Comparison of ENCODE assay signal across 22 cellular contexts in the genomic region with DNA sequence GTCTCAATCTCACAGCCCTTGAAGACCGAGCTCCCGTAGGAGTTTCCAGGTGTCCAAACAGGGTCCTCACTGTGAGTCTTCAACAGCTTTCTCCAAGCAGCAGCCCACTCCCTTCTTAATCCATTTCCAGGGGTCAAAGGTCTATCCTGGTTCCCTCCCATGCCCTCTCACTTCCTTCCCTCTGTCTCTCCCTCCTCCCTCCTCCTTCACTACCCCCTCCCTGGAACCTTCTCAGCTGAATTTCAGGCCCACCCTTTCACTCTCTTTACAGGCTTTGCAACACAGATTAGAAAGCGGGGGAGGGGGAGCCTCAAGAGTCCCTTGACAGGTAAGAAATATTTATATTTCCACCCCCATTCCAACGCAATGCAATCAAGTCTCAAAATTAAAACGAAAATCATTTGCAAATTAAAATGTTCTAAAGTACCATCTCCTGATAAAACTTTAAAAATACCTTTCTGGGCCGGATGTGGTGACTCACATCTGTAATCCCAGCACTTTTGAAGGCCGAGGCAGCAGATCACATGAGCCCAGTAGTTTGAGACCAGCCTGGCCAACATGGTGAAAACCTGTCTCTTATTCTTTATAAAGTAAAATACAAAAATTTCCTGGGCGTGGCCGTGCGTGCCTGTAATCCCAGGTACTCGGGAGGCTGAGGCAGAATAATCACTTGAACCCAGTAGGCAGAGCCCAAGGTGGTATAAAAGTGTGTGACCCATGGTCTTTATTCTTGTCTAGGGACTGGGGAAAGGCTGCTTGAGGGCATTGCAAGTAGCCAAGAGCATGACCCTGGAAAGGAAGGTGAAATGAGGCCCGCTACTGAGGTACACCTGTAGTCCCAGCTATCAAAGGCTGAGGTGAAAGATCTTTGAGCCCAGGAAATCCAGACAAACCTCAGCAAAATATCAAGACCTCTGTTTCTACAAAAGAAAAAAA. TPM values are rescaled to one million over a fixed set of nuclear protein-coding genes. Genes with fewer than 3 reads are reported as not detected.
DNase-seq lines count a peak whose midpoint lies in the region; ATAC-seq, FAIRE-seq and TF ChIP-seq lines count a peak whose summit lies in the region.
"Had no signal": no experiment of that assay in that cellular context is flagged by ENCODE, and none has a peak within 500 bp of the region (broad histone marks: within the 10 kb centered on the region; RNA-seq: fewer than 3 reads in every experiment).

No MANE protein-coding gene starts in this region.

- peak overlapping the region; percentile 77; the same call in 1 of the 3 replicates for H3K4me2 ChIP-seq in A549

- no peak for TF ChIP-seq RAD21 in A549 (conservative IDR thresholded peaks at IDR 0.05 in 1 of 2, IDR thresholded peaks at IDR 0.05 in 1 of 2)

- TF ChIP-seq CTCF in A549 (IDR thresholded peaks at IDR 0.05): no peak
- no peak for TF ChIP-seq CTCF in fibroblast of villous mesenchyme (IDR thresholded peaks at IDR 0.05; ENCODE audit: insufficient read depth, low read depth, low read length)

- CTCF ChIA-PET in A549 (lab: Yijun Ruan, JAX): interaction anchor here (0.6 to 3.2 kb wide), 4 partner anchors 12 to 66 kb away, joined by 3 to 17 read pairs (median 10); partner anchors contain the start of genes PRAME and ZNF280B

- 80% methylated on average over 10 of the region's 12 CpGs for WGBS in A549 (ENCODE audit: missing lambda C conversion rate)

- peak overlapping the region in 1 of 2 experiments; percentile 83; a peak in 3 of 6 replicates for H3K27ac ChIP-seq in A549
- H3K27ac ChIP-seq: gastrocnemius medialis, uterus had no signal

- H3K4me3 ChIP-seq in A549 (no peak overlapping the region), fibroblast of villous mesenchyme (ENCODE audit: low read depth, low read length) (no peak overlapping the region)
- H3K4me3 ChIP-seq: gastrocnemius medialis, uterus had no signal

- no peak for TF ChIP-seq EP300 in A549 (IDR thresholded peaks at IDR 0.05)

- ATAC-seq in A549: no peak
- no peak for ATAC-seq in HG03457 (IDR thresholded peaks at IDR 0.05; ENCODE audit: unreplicated experiment)
- ATAC-seq: activated T-helper 17 cell treated with anti-CD3 and anti-CD28 coated beads, Interleukin-2, amount 50 U/mL, for 72 hours; gastrocnemius medialis; left lobe of liver had no signal

- POLR2A ChIA-PET in A549 (lab: Yijun Ruan, JAX): interaction anchor here (1.0 to 1.9 kb wide), 6 partner anchors 12 to 55 kb away, joined by 3 to 19 read pairs (median 6); partner anchors contain the start of genes PRAME and ZNF280B

- H3K4me1 ChIP-seq in A549: peaks cover 9% of the 10 kb centered on the region; the same call in 2 of the 3 replicates
- H3K4me1 ChIP-seq: gastrocnemius medialis, uterus had no signal

- no peaks in the 10 kb centered on the region for H3K9me3 ChIP-seq in A549
- H3K9me3 ChIP-seq: gastrocnemius medialis, uterus had no signal

- TF ChIP-seq POLR2A in A549 (IDR thresholded peaks at IDR 0.05; ENCODE audit: low read length): no peak

- FAIRE-seq in A549 (lab: Jason Lieb, UNC): no peak
- FAIRE-seq: TTC549 had no signal

- DNase-seq in A549 (ENCODE audit: low read depth in 1 of 2, low spot score in 1 of 2) (no peak), H4 (ENCODE audit: low spot score) (peak; percentile 7), RPMI7951 (ENCODE audit: low read depth) (peak; percentile 18), fibroblast of villous mesenchyme (ENCODE audit: low read depth) (peak; percentile 52), AML-193 (lab: John Stamatoyannopoulos, UW) (no peak), retina (no peak)
- no peak for DNase-seq in activated effector memory CD4-positive, alpha-beta T cell treated with anti-CD3 and anti-CD28 coated beads, Interleukin-2, amount 50 U/mL, for 16 hours
- DNase-seq: activated CD4-positive, alpha-beta T cell treated with anti-CD3 and anti-CD28 coated beads, Interleukin-2, amount 10 ng/mL, durations not matched to agents 24 days and 14 days; NCI-H1694; NCI-H774; stimulated activated CD4-positive, alpha-beta T cell treated with anti-CD3 and anti-CD28 coated beads, Interleukin-4, amount 100 ng/mL, for 4 hours; uterus had no signal

TF ChIP-seq in A549, 52 proteins besides CTCF, POLR2A, EP300 and RAD21:
- TF ChIP-seq CBX2 (IDR thresholded peaks at IDR 0.05; ENCODE audit: borderline replicate concordance, low read depth): no peak
- no peak for TF ChIP-seq ZSCAN20 (CRISPR knock-in tag; IDR thresholded peaks at IDR 0.05)
- TF ChIP-seq, protein P1, sequence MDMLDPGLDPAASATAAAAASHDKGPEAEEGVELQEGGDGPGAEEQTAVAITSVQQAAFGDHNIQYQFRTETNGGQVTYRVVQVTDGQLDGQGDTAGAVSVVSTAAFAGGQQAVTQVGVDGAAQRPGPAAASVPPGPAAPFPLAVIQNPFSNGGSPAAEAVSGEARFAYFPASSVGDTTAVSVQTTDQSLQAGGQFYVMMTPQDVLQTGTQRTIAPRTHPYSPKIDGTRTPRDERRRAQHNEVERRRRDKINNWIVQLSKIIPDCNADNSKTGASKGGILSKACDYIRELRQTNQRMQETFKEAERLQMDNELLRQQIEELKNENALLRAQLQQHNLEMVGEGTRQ (IDR thresholded peaks at IDR 0.05): no peak
- no peak for TF ChIP-seq ZC3H11A (IDR thresholded peaks at IDR 0.05)
- TF ChIP-seq, protein P2, sequence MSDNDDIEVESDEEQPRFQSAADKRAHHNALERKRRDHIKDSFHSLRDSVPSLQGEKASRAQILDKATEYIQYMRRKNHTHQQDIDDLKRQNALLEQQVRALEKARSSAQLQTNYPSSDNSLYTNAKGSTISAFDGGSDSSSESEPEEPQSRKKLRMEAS (IDR thresholded peaks at IDR 0.05): no peak
- TF ChIP-seq SREBF2 (IDR thresholded peaks at IDR 0.05): no peak
- TF ChIP-seq NFE2L2 (conservative IDR thresholded peaks at IDR 0.05; ENCODE audit: low read length): no peak

RNA-seq across cellular contexts. Expression of gene ZNF280A, which starts 0.9 kb away (rescaled TPM):
- 2.7 and 3.0 TPM in 2 replicates for polyA plus RNA-seq in A549 (2011; rRNA removed)
- 0.53 and 0.57 TPM in 2 replicates for polyA plus RNA-seq in A549 (2012; cell fraction: cytosol; rRNA removed)
- 0.30 and 0.33 TPM in 2 replicates for polyA plus RNA-seq in A549 (2012; cell fraction: nucleus; rRNA removed)
- polyA plus RNA-seq in A549 (2017; fragmentation: RNase III; extraction: RNeasy Plus Mini Kit Qiagen cat#74134 plus additional on column Dnase treatment): 1.8 to 2.1 TPM (median 2.0 TPM) in 3 replicates
- 1.9 and 2.8 TPM in 2 replicates for polyA minus RNA-seq in A549 (2011; rRNA and poly(A)+ RNA removed)
- total RNA-seq in H4 (2014; rRNA removed; shearing (Covaris generic)): 0.06 and 0.18 TPM in 2 replicates
- 0.59 and 0.96 TPM in 2 replicates for total RNA-seq in RPMI7951 (2014; rRNA removed; shearing (Covaris generic))
- 0.32 TPM in 1 of 2 replicates, not detected in the other for total RNA-seq in fibroblast of villous mesenchyme
- total RNA-seq: activated CD4-positive, alpha-beta T cell treated with anti-CD3 and anti-CD28 coated beads, Interleukin-2, amount 10 ng/mL, durations not matched to agents 24 days and 14 days; activated T-helper 17 cell treated with anti-CD3 and anti-CD28 coated beads, Interleukin-2, amount 50 U/mL, for 72 hours; CD4-positive, CD25-positive, alpha-beta regulatory T cell; epithelial cell of proximal tubule; gastrocnemius medialis; left lobe of liver; pulmonary artery endothelial cell; uterus had no signal
- polyA plus RNA-seq: CD4-positive, CD25-positive, alpha-beta regulatory T cell; neural cell had no signal

RNA-seq across cellular contexts. Expression of gene ZNF280B, which starts 12.4 kb away (rescaled TPM):
- polyA plus RNA-seq in A549 (2011; rRNA removed) (3.9 and 5.1 TPM in 2 replicates), A549 (2017; fragmentation: RNase III; extraction: RNeasy Plus Mini Kit Qiagen cat#74134 plus additional on column Dnase treatment) (1.9 to 2.3 TPM (median 2.3 TPM) in 3 replicates)
- 0.69 and 0.71 TPM in 2 replicates for polyA plus RNA-seq in A549 (2012; cell fraction: cytosol; rRNA removed)
- 0.34 and 0.69 TPM in 2 replicates for polyA plus RNA-seq in A549 (2012; cell fraction: nucleus; rRNA removed)
- polyA minus RNA-seq in A549 (2011; rRNA and poly(A)+ RNA removed): 5.4 and 5.8 TPM in 2 replicates
- total RNA-seq in H4 (2014; rRNA removed; shearing (Covaris generic)): 0.68 and 2.4 TPM in 2 replicates
- total RNA-seq in RPMI7951 (2014; rRNA removed; shearing (Covaris generic)): 0.59 and 0.96 TPM in 2 replicates
- total RNA-seq in fibroblast of villous mesenchyme: 1.6 and 1.7 TPM in 2 replicates

RNA-seq across cellular contexts. Expression of gene PRAME, which starts 38.1 kb away (rescaled TPM):
- polyA plus RNA-seq in A549 (2011; rRNA removed) (173 and 228 TPM in 2 replicates), A549 (2017; fragmentation: RNase III; extraction: RNeasy Plus Mini Kit Qiagen cat#74134 plus additional on column Dnase treatment) (112 to 143 TPM (median 130 TPM) in 3 replicates)
- 136 and 155 TPM in 2 replicates for polyA plus RNA-seq in A549 (2012; cell fraction: cytosol; rRNA removed)
- 271 and 295 TPM in 2 replicates for polyA plus RNA-seq in A549 (2012; cell fraction: nucleus; rRNA removed)
- polyA minus RNA-seq in A549 (2011; rRNA and poly(A)+ RNA removed): 111 and 127 TPM in 2 replicates
- 1.9 and 3.6 TPM in 2 replicates for total RNA-seq in H4 (2014; rRNA removed; shearing (Covaris generic))
- 62.6 and 73.1 TPM in 2 replicates for total RNA-seq in RPMI7951 (2014; rRNA removed; shearing (Covaris generic))
- 0.43 and 0.97 TPM in 2 replicates for total RNA-seq in fibroblast of villous mesenchyme
- total RNA-seq: activated CD4-positive, alpha-beta T cell treated with anti-CD3 and anti-CD28 coated beads, Interleukin-2, amount 10 ng/mL, durations not matched to agents 24 days and 14 days; activated T-helper 17 cell treated with anti-CD3 and anti-CD28 coated beads, Interleukin-2, amount 50 U/mL, for 72 hours; CD4-positive, CD25-positive, alpha-beta regulatory T cell; gastrocnemius medialis; mononuclear cell; pulmonary artery endothelial cell had no signal
- polyA plus RNA-seq: CD4-positive, CD25-positive, alpha-beta regulatory T cell; neural cell had no signal

Comparison
In these comparisons a context has a peak if more than half of its experiments do, and no peak if none do; other contexts are left out.
1. DNase-seq: peak in H4 (single experiment), RPMI7951 (single experiment) and fibroblast of villous mesenchyme (single experiment); none in A549 (0 of 2), AML-193 (0 of 2), retina (single experiment) and activated effector memory CD4-positive, alpha-beta T cell treated with anti-CD3 and anti-CD28 coated beads, Interleukin-2, amount 50 U/mL, for 16 hours (single experiment).
2. RNA of gene PRAME, which starts 38.1 kb away (total RNA-seq): 62.6 to 73.1 TPM in RPMI7951; 1.9 to 3.6 TPM in H4 and 0.43 to 0.97 TPM in fibroblast of villous mesenchyme; every median in the first group is over 10 times any median in the second.